ENCODE assay signal across 1 cellular context in the genomic region with DNA sequence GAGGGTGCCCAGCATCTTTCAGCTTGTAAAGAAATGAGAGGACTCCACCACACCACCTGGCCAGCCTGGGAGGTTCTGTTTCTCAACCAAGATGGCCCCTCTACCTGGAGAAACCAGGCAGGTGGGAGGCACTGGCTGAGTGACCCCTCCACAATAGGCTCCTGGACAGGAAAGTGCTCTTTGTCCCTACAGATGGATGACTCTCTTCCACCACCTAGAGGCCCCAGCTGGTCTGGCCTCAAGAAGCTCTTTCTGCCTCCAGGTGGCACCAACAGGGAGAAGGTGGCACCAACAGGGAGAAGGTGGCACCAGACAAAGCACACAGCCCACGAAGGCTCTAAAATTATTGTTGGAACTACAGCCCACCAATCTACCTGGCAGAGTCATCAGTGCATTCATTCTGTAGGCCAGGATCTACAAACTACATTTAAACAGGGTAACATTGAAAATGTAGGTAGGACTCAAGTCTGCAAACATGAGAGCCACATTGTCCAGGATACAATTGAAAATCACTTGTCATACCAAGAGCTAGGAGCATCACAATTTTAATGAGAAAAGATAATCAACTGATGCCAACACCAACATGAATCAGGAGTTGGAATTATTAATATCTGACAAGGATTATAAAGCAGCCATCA.
TF ChIP-seq lines count a peak whose summit lies in the region.

No MANE protein-coding gene starts in this region.

TF ChIP-seq in HCT116, 20 proteins besides CTCF, POLR2A, EP300 and RAD21 (continued from another document):
- TF ChIP-seq, protein P1, sequence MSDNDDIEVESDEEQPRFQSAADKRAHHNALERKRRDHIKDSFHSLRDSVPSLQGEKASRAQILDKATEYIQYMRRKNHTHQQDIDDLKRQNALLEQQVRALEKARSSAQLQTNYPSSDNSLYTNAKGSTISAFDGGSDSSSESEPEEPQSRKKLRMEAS (IDR thresholded peaks at IDR 0.05), result peak; percentile 36; the same call in 1 of the 2 replicates
TF ChIP-seq in HCT116: peak in this region for 1.
